1 cellular context compared by ENCODE assay signal in the genomic region with DNA sequence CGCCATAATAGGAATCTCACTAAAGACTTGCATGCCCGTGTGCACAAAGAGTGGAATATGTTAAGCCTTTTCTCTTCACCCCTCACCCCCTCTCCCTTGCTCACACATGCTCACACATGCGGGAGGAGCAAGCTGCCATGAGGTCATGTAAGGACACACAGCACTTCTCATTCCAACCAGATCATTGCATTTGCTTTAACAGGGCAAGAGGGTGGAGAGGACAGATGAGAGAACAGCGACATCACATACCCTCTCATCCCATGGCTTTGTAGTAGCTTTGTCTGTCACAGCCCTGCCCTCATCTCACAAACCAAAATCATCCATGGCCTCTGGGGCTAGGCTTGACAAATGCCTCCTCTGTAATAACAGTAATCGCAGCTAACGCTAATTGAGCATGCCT.
TF ChIP-seq lines count a peak whose summit lies in the region.

No MANE protein-coding gene starts in this region.

TF ChIP-seq in SK-N-SH treated with all-trans-retinoic acid at 6 μM for 48 hours, 23 proteins besides CTCF, POLR2A, EP300 and RAD21 (continued from another document):
- no peak for TF ChIP-seq TSHZ2 (CRISPR knock-in tag; IDR thresholded peaks at IDR 0.05)
- no peak for TF ChIP-seq ISL1 (CRISPR knock-in tag; IDR thresholded peaks at IDR 0.05)
- no peak for TF ChIP-seq POU6F1 (CRISPR knock-in tag; IDR thresholded peaks at IDR 0.05; ENCODE audit: borderline replicate concordance, low read depth)
